18 cellular contexts compared by ENCODE assay signal in the genomic region with DNA sequence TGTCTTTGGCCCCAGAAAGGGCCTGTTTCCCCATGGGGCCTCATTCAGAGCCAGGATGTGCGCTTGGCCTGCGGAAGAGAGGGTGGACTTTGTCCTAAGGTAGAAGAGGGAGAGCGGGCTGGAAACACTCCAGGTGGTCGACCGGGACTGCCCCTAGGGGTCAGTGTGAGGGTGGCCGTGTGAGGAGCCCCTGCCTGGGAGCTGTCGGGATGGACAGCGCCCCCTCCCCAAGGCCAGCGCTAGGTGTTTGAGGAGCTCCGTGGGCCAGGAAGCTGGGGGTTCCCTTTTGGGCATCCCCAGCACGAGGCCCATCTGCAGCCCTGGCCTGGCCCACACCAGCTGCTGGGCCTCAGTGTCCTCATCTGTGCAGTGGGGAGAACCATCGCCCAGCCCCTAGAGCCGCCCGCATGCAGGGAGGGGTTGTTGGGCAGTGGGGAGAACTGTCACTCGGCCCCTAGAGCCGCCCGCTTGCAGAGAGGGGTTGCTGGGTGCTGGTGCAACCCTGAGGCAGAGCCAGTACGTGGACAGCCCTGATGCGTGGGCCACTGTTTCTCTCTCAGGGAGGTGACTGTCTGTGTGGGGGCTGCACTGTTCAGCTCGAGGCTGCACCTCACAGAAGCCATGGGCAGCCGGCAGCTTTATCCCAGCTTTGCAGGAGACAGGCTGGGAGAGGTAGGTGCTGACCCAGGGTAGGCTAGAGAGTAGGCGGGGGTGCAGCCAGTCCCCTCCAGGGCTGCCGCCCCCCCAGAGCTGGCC.
DNase-seq lines count a peak whose midpoint lies in the region; ATAC-seq and TF ChIP-seq lines count a peak whose summit lies in the region.
"Had no signal": no experiment of that assay in that cellular context is flagged by ENCODE, and none has a peak within 500 bp of the region (broad histone marks: within the 10 kb centered on the region; RNA-seq: fewer than 3 reads in every experiment).

No MANE protein-coding gene starts in this region.

- no peak overlapping the region for H2BK120ac ChIP-seq in neuronal stem cell (ENCODE audit: low read depth, low read length)

- H4K91ac ChIP-seq in neuronal stem cell (ENCODE audit: low read depth, low read length, poor library complexity), result no peak overlapping the region

- H3K36me3 Mint-ChIP-seq in HFFc6 (ENCODE audit: low read depth), result peaks cover 5% of the 10 kb centered on the region
- H3K36me3 Mint-ChIP-seq in endodermal cell (ENCODE audit: low read depth), result no peaks in the 10 kb centered on the region
- no peaks in the 10 kb centered on the region for H3K36me3 Mint-ChIP-seq in MCF 10A (ENCODE audit: insufficient read depth, unreplicated experiment)
- H3K36me3 Mint-ChIP-seq: CD14-positive monocyte; CD4-positive, alpha-beta memory T cell had no signal

- H3K18ac ChIP-seq in neuronal stem cell (ENCODE audit: low read length), result peak overlapping the region; percentile 29

- H2BK12ac ChIP-seq in neuronal stem cell (ENCODE audit: low read length), result no peak overlapping the region

- H3K36me3 ChIP-seq in endodermal cell (ENCODE audit: control insufficient read depth, insufficient read depth, low read length) (no peaks in the 10 kb centered on the region), neuronal stem cell (replicated peaks in 1 of 2; ENCODE audit: control insufficient read depth in 2 of 2, insufficient read depth in 2 of 2, low read length in 2 of 2) (no peaks in the 10 kb centered on the region)
- H3K36me3 ChIP-seq: BLaER1, HAP-1 had no signal

- H3K23ac ChIP-seq in neuronal stem cell (ENCODE audit: low read depth, low read length, poor library complexity), result no peak overlapping the region

- H3K4me3 ChIP-seq in endodermal cell (ENCODE audit: low read length) (no peak overlapping the region), neuronal stem cell (ENCODE audit: low read length in 2 of 2) (no peak overlapping the region)
- H3K4me3 ChIP-seq: A549, BLaER1, GM23248, HAP-1, K562 had no signal

- peaks cover 2% of the 10 kb centered on the region for H3K79me1 ChIP-seq in neuronal stem cell (ENCODE audit: low read depth, low read length)

- DNase-seq in Right ventricle myocardium inferior (ENCODE audit: missing footprints) (peak; percentile 40), Right ventricle myocardium superior (no peak), HFFc6 (no peak), endodermal cell (no peak), neuronal stem cell (ENCODE audit: low spot score) (no peak), MCF 10A (ENCODE audit: unreplicated experiment) (no peak), AG20443 (ENCODE audit: low spot score) (no peak), EL (no peak)
- DNase-seq: CD4-positive, alpha-beta memory T cell; GM23248; IMR-90 had no signal

- 0 out of 2 replicates have a peak, but pooled peaks have one; percentile 12 for TF ChIP-seq CTCF in HFFc6 (IDR thresholded peaks at IDR 0.05)
- peak; percentile 58 for TF ChIP-seq CTCF in endodermal cell (conservative IDR thresholded peaks at IDR 0.05)
- no peak for TF ChIP-seq CTCF in MCF 10A (IDR thresholded peaks at IDR 0.05; ENCODE audit: unreplicated experiment)

- H4K8ac ChIP-seq in neuronal stem cell (ENCODE audit: low read depth, low read length), result no peak overlapping the region

- H3K27ac Mint-ChIP-seq in HFFc6, result no peak overlapping the region
- H3K27ac Mint-ChIP-seq in endodermal cell, result no peak overlapping the region
- H3K27ac Mint-ChIP-seq in MCF 10A (ENCODE audit: low read depth, unreplicated experiment), result no peak overlapping the region
- H3K27ac Mint-ChIP-seq: CD4-positive, alpha-beta memory T cell had no signal

- no peak overlapping the region for H3K4me2 ChIP-seq in neuronal stem cell (ENCODE audit: insufficient read depth, low read length, poor library complexity, severe bottlenecking)
- H3K4me2 ChIP-seq: A549, BLaER1 had no signal

- ATAC-seq in Right ventricle myocardium inferior (no peak), Right ventricle myocardium superior (ENCODE audit: poor library complexity) (no peak)
- ATAC-seq: A549, K562 had no signal

- intact Hi-C loops in Right ventricle myocardium inferior (cut with DNase I), result no loop called here
- intact Hi-C loops in Right ventricle myocardium superior (cut with DNase I), result no loop called here
- intact Hi-C loops in MCF 10A (cut with micrococcal nuclease), result no loop called here

- H2AK5ac ChIP-seq in neuronal stem cell (ENCODE audit: low read depth, low read length), result peak overlapping the region; percentile 28

- no peak overlapping the region for H3K4me3 Mint-ChIP-seq in HFFc6
- H3K4me3 Mint-ChIP-seq in endodermal cell, result no peak overlapping the region
- H3K4me3 Mint-ChIP-seq in MCF 10A (ENCODE audit: unreplicated experiment), result no peak overlapping the region
- H3K4me3 Mint-ChIP-seq: CD14-positive monocyte; CD4-positive, alpha-beta memory T cell had no signal

- POLR2A ChIA-PET in MCF 10A (lab: Yijun Ruan, JAX), result interaction anchor here (0.7 kb wide), 1 partner anchor 166 kb away, joined by 3 read pairs; no protein-coding TSS in a partner anchor

- H3K9ac ChIP-seq in endodermal cell (ENCODE audit: extremely low read depth, low read length, poor library complexity, severe bottlenecking) (no peak overlapping the region), neuronal stem cell (ENCODE audit: low read depth, low read length, poor library complexity) (no peak overlapping the region)
- H3K9ac ChIP-seq: BLaER1, GM23248 had no signal

- no TSS peak for BruUV-seq in MCF 10A (replicated peaks; lab: Mats Ljungman, UMichigan)

- H3K9me3 Mint-ChIP-seq in HFFc6 (peaks cover 43% of the 10 kb centered on the region), endodermal cell (no peaks in the 10 kb centered on the region), MCF 10A (ENCODE audit: unreplicated experiment) (peaks cover 25% of the 10 kb centered on the region)
- H3K9me3 Mint-ChIP-seq: CD14-positive monocyte had no signal

- H3K27me3 ChIP-seq in endodermal cell (ENCODE audit: control insufficient read depth, insufficient read depth, low read length, poor library complexity, severe bottlenecking), result no peaks in the 10 kb centered on the region
- H3K27me3 ChIP-seq in neuronal stem cell (ENCODE audit: control insufficient read depth in 3 of 3, insufficient read depth in 3 of 3, low read depth in 1 of 3, low read length in 3 of 3), result no peaks in the 10 kb centered on the region
- H3K27me3 ChIP-seq: BLaER1 had no signal

- H2AFZ ChIP-seq in neuronal stem cell (ENCODE audit: low read length), result no peak overlapping the region
- H2AFZ ChIP-seq: GM23248 had no signal

- WGBS in endodermal cell (ENCODE audit: insufficient coverage in 1 of 2, insufficient read length in 1 of 2), 2 experiments, result 90 to 93% methylated on average over 14 to 23 of the region's 23 CpGs
- whole genome bisulfite sequencing in neuronal stem cell (ENCODE audit: extremely low coverage in 2 of 2, insufficient read length in 2 of 2, insufficient replicate concordance in 1 of 2), 2 donors, result no CpG with 5 or more reads among the region's 23 CpGs

- H3K9me3 ChIP-seq in endodermal cell (ENCODE audit: control insufficient read depth, low read length) (no peaks in the 10 kb centered on the region), neuronal stem cell (replicated peaks in 1 of 2; ENCODE audit: control insufficient read depth in 2 of 2, insufficient read depth in 1 of 2, low read depth in 1 of 2, low read length in 2 of 2) (no peaks in the 10 kb centered on the region)
- H3K9me3 ChIP-seq: A549, BLaER1, HAP-1 had no signal

- no peak overlapping the region for H3K4ac ChIP-seq in neuronal stem cell (ENCODE audit: low read length)

- no peak overlapping the region for H3K14ac ChIP-seq in neuronal stem cell (ENCODE audit: low read length)

- H3K4me1 ChIP-seq in endodermal cell (ENCODE audit: control insufficient read depth, insufficient read depth, low read length), result peaks cover 21% of the 10 kb centered on the region
- peaks cover 0 to 2% of the 10 kb centered on the region in 2 donors for H3K4me1 ChIP-seq in neuronal stem cell (ENCODE audit: control insufficient read depth in 2 of 2, insufficient read depth in 1 of 2, low read depth in 1 of 2, low read length in 2 of 2)
- H3K4me1 ChIP-seq: A549, BLaER1, HAP-1 had no signal

- H3K4me1 Mint-ChIP-seq in HFFc6 (ENCODE audit: low read depth) (no peaks in the 10 kb centered on the region), endodermal cell (peaks cover 33% of the 10 kb centered on the region), MCF 10A (ENCODE audit: insufficient read depth, unreplicated experiment) (no peaks in the 10 kb centered on the region)
- H3K4me1 Mint-ChIP-seq: CD14-positive monocyte; CD4-positive, alpha-beta memory T cell had no signal

- no peak overlapping the region for H2BK5ac ChIP-seq in neuronal stem cell (ENCODE audit: low read length)

- H3K27me3 Mint-ChIP-seq in HFFc6 (ENCODE audit: insufficient read depth) (peaks cover 6% of the 10 kb centered on the region; the same call in 1 of the 2 replicates), endodermal cell (ENCODE audit: insufficient read depth) (no peaks in the 10 kb centered on the region), MCF 10A (ENCODE audit: insufficient read depth, unreplicated experiment) (no peaks in the 10 kb centered on the region)

- H3K27ac ChIP-seq in endodermal cell (ENCODE audit: low read depth, low read length), result no peak overlapping the region
- no peak overlapping the region for H3K27ac ChIP-seq in neuronal stem cell (replicated peaks; ENCODE audit: low read length)
- H3K27ac ChIP-seq: 22Rv1, A549, BLaER1, GM23248, HL-60 had no signal

- CTCF ChIA-PET in MCF 10A (lab: Yijun Ruan, JAX), result no interaction called here

- no peak overlapping the region for H2BK15ac ChIP-seq in neuronal stem cell (ENCODE audit: low read length)
